ENCODE assay signal across 20 cellular contexts in genomic region chr14:96914729-96915128, GRCh38.
DNase-seq lines count a peak whose midpoint lies in the region; ATAC-seq and TF ChIP-seq lines count a peak whose summit lies in the region.
"Had no signal": no experiment of that assay in that cellular context is flagged by ENCODE, and none has a peak within 500 bp of the region (broad histone marks: within the 10 kb centered on the region; RNA-seq: fewer than 3 reads in every experiment).

No MANE protein-coding gene starts in this region.

- no peak for ATAC-seq in activated CD8-positive, alpha-beta memory T cell treated with anti-CD3 and anti-CD28 coated beads, Interleukin-2, amount 10 ng/mL, durations not matched to agents 7 days and 5 days
- ATAC-seq: A549, GM23338, HCT116 had no signal

- peak; percentile 12 for DNase-seq in DMS 273 treated with DMSO at 0.1 percent for 48 hours (lab: John Stamatoyannopoulos, UW)
- DNase-seq in NCI-H446 treated with DMSO at 0.1 percent for 48 hours (lab: John Stamatoyannopoulos, UW): peak; percentile 92
- no peak for DNase-seq in transverse colon
- no peak for DNase-seq in right atrium auricular region (ENCODE audit: low spot score)
- no peak for DNase-seq in activated CD8-positive, alpha-beta memory T cell treated with anti-CD3 and anti-CD28 coated beads, Interleukin-2, amount 10 ng/mL, durations not matched to agents 7 days and 5 days
- DNase-seq: 8988T; ACHN; AML-193; BE2C; Calu3; CD4-positive, alpha-beta memory T cell; COR-L47; DMS79; EL; GF-D8; H9 had no signal

- CTCF ChIA-PET in activated CD8-positive, alpha-beta memory T cell treated with anti-CD3 and anti-CD28 coated beads, Interleukin-2, amount 10 ng/mL, durations not matched to agents 7 days and 5 days (lab: Charles Lee): no interaction called here

- no peak overlapping the region for H3K4me3 Mint-ChIP-seq in activated CD8-positive, alpha-beta memory T cell treated with anti-CD3 and anti-CD28 coated beads, Interleukin-2, amount 10 ng/mL, durations not matched to agents 7 days and 5 days
- H3K4me3 Mint-ChIP-seq: CD4-positive, alpha-beta memory T cell; GM23338; H9 had no signal

- no peak overlapping the region for H3K27ac Mint-ChIP-seq in activated CD8-positive, alpha-beta memory T cell treated with anti-CD3 and anti-CD28 coated beads, Interleukin-2, amount 10 ng/mL, durations not matched to agents 7 days and 5 days
- H3K27ac Mint-ChIP-seq: CD4-positive, alpha-beta memory T cell; GM23338; H9 had no signal

- peaks cover 91% of the 10 kb centered on the region for H3K4me1 ChIP-seq in BLaER1
- no peaks in the 10 kb centered on the region for H3K4me1 ChIP-seq in transverse colon
- H3K4me1 ChIP-seq in right atrium auricular region: no peaks in the 10 kb centered on the region
- H3K4me1 ChIP-seq: A549 had no signal

- no peaks in the 10 kb centered on the region for H3K27me3 Mint-ChIP-seq in activated CD8-positive, alpha-beta memory T cell treated with anti-CD3 and anti-CD28 coated beads, Interleukin-2, amount 10 ng/mL, durations not matched to agents 7 days and 5 days
- H3K27me3 Mint-ChIP-seq: CD4-positive, alpha-beta memory T cell had no signal

- H3K4me2 ChIP-seq in BLaER1: no peak overlapping the region
- H3K4me2 ChIP-seq: A549, GM23338 had no signal

- intact Hi-C loops in transverse colon (cut with DNase I; ENCODE audit: low total_unique reads): no loop called here

- no peak for TF ChIP-seq POLR2A in transverse colon (IDR thresholded peaks at IDR 0.05)

- peaks cover 54% of the 10 kb centered on the region for H3K9me3 ChIP-seq in BLaER1
- peaks cover 0 to 5% of the 10 kb centered on the region in 2 donors for H3K9me3 ChIP-seq in transverse colon
- H3K9me3 ChIP-seq in right atrium auricular region: peaks cover 0 to 6% of the 10 kb centered on the region in 2 donors
- H3K9me3 ChIP-seq: BE2C had no signal

- WGBS in transverse colon (ENCODE audit: low coverage in 1 of 2), 2 donors: 81% methylated on average over 4 of the region's 4 CpGs; no CpG with 5 or more reads in 1 of the 2 donors

- no peak for TF ChIP-seq EP300 in transverse colon (IDR thresholded peaks at IDR 0.05; ENCODE audit: low read depth)

- TF ChIP-seq CTCF in transverse colon (IDR thresholded peaks at IDR 0.05): no peak
- TF ChIP-seq CTCF in right atrium auricular region (IDR thresholded peaks at IDR 0.05): no peak

- H4K20me1 ChIP-seq in BLaER1: no peaks in the 10 kb centered on the region

- peak overlapping the region; percentile 93 for H3K27ac ChIP-seq in BLaER1
- no peak overlapping the region for H3K27ac ChIP-seq in transverse colon
- no peak overlapping the region for H3K27ac ChIP-seq in right atrium auricular region
- H3K27ac ChIP-seq: A549 had no signal

- H3K36me3 Mint-ChIP-seq in activated CD8-positive, alpha-beta memory T cell treated with anti-CD3 and anti-CD28 coated beads, Interleukin-2, amount 10 ng/mL, durations not matched to agents 7 days and 5 days: peaks cover 9% of the 10 kb centered on the region

- H3K36me3 ChIP-seq in BLaER1: peaks cover 46% of the 10 kb centered on the region
- no peaks in the 10 kb centered on the region for H3K36me3 ChIP-seq in transverse colon
- no peaks in the 10 kb centered on the region for H3K36me3 ChIP-seq in right atrium auricular region
- H3K36me3 ChIP-seq: BE2C had no signal

- H3K27me3 ChIP-seq in BLaER1: no peaks in the 10 kb centered on the region
- H3K27me3 ChIP-seq in transverse colon: no peaks in the 10 kb centered on the region
- no peaks in the 10 kb centered on the region for H3K27me3 ChIP-seq in right atrium auricular region
- H3K27me3 ChIP-seq: BE2C had no signal

- peaks cover 7% of the 10 kb centered on the region for H3K9me3 Mint-ChIP-seq in activated CD8-positive, alpha-beta memory T cell treated with anti-CD3 and anti-CD28 coated beads, Interleukin-2, amount 10 ng/mL, durations not matched to agents 7 days and 5 days (ENCODE audit: low read depth)

- peaks cover 10% of the 10 kb centered on the region for H3K4me1 Mint-ChIP-seq in activated CD8-positive, alpha-beta memory T cell treated with anti-CD3 and anti-CD28 coated beads, Interleukin-2, amount 10 ng/mL, durations not matched to agents 7 days and 5 days
- H3K4me1 Mint-ChIP-seq: GM23338, H9 had no signal

- in situ Hi-C loops in transverse colon (cut with MboI; ENCODE audit: low pct_ligation_motif_present in 1 of 4, low pct_unique_long_range_greater_than_20kb in 1 of 4, low sequenced_read_pairs in 3 of 4): no loop called here

- no peak overlapping the region for H3K9ac ChIP-seq in BLaER1

- no peak overlapping the region for H3K4me3 ChIP-seq in BLaER1
- H3K4me3 ChIP-seq in transverse colon: no peak overlapping the region
- no peak overlapping the region for H3K4me3 ChIP-seq in right atrium auricular region
- H3K4me3 ChIP-seq: A549, GM23338 had no signal

Comparison
In these comparisons a context has a peak if more than half of its experiments do, and no peak if none do; other contexts are left out.
1. DNase-seq: peak in DMS 273 treated with DMSO at 0.1 percent for 48 hours (single experiment) and NCI-H446 treated with DMSO at 0.1 percent for 48 hours (single experiment); none in transverse colon (single experiment), right atrium auricular region (single experiment) and activated CD8-positive, alpha-beta memory T cell treated with anti-CD3 and anti-CD28 coated beads, Interleukin-2, amount 10 ng/mL, durations not matched to agents 7 days and 5 days (single experiment).